In genomic region chr9:133370680-133371079, GRCh38 we compare ENCODE assay signal across 11 cellular contexts. TPM values are rescaled to one million over a fixed set of nuclear protein-coding genes. Genes with fewer than 3 reads are reported as not detected.
DNase-seq lines count a peak whose midpoint lies in the region; ATAC-seq and TF ChIP-seq lines count a peak whose summit lies in the region.
"Had no signal": no experiment of that assay in that cellular context is flagged by ENCODE, and none has a peak within 500 bp of the region (broad histone marks: within the 10 kb centered on the region; RNA-seq: fewer than 3 reads in every experiment).

No MANE protein-coding gene starts in this region.

- no peak for TF ChIP-seq CTCF in lower lobe of right lung (IDR thresholded peaks at IDR 0.05)
- TF ChIP-seq CTCF in stomach (IDR thresholded peaks at IDR 0.05) = no peak

- H3K4me1 ChIP-seq in lower lobe of right lung = peaks cover 75% of the 10 kb centered on the region
- H3K4me1 ChIP-seq in stomach = peaks cover 72 to 90% (median 87%) of the 10 kb centered on the region in 4 donors

- no peak for TF ChIP-seq EP300 in stomach (IDR thresholded peaks at IDR 0.05)

- peaks cover 70% of the 10 kb centered on the region for H3K36me3 ChIP-seq in lower lobe of right lung
- H3K36me3 ChIP-seq in stomach = peaks cover 40 to 57% (median 49%) of the 10 kb centered on the region in 4 donors
- H3K36me3 ChIP-seq: prostate gland had no signal

- H3K27me3 ChIP-seq in lower lobe of right lung (ENCODE audit: low read depth) (no peaks in the 10 kb centered on the region), stomach (no peaks in the 10 kb centered on the region)

- ATAC-seq in lower lobe of right lung (no peak), GM18868 (IDR thresholded peaks at IDR 0.05; ENCODE audit: unreplicated experiment) (no peak)
- ATAC-seq: esophagus mucosa had no signal

- DNase-seq in activated CD4-positive, alpha-beta T cell treated with anti-CD3 and anti-CD28 coated beads for 4 hours = peak; percentile 31 to 39
- no peak for DNase-seq in activated CD4-positive, alpha-beta T cell treated with anti-CD3 and anti-CD28 coated beads for 1 hour
- peak; percentile 45 for DNase-seq in activated effector memory CD4-positive, alpha-beta T cell treated with Interleukin-2 at 50 U/mL for 16 hours
- DNase-seq in lower lobe of right lung (no peak), stomach (no peak), T1000 (lab: John Stamatoyannopoulos, UW) (no peak), NCI-H1105 treated with DMSO at 0.1 percent for 48 hours (lab: John Stamatoyannopoulos, UW) (no peak)
- DNase-seq: aorta had no signal

- no peaks in the 10 kb centered on the region for H3K9me3 ChIP-seq in lower lobe of right lung
- H3K9me3 ChIP-seq in stomach = no peaks in the 10 kb centered on the region
- H3K9me3 ChIP-seq: prostate gland had no signal

- H3K4me3 ChIP-seq in lower lobe of right lung (peak overlapping the region; percentile 14), stomach (peak overlapping the region in 1 of 4 donors; percentile 7)
- H3K4me3 ChIP-seq: prostate gland had no signal

- intact Hi-C loops in lower lobe of right lung (cut with DNase I) = no loop called here
- intact Hi-C loops in stomach (cut with DNase I; ENCODE audit: low total_unique reads) = no loop called here

- peak overlapping the region; percentile 26 for H3K27ac ChIP-seq in lower lobe of right lung
- H3K27ac ChIP-seq in stomach = peak overlapping the region; percentile 43 to 73 (median 63)
- H3K27ac ChIP-seq: prostate gland had no signal

- TF ChIP-seq POLR2A in stomach (IDR thresholded peaks at IDR 0.05) = no peak

- 40 to 59% (median 56%) methylated on average over 7 to 9 of the region's 9 CpGs for WGBS in stomach, 5 donors

RNA-seq across cellular contexts. Expression of gene SURF4, which starts 5.2 kb away (rescaled TPM):
- 126 TPM for total RNA-seq in lower lobe of right lung
- 100 to 1,000 TPM; 123 to 200 (median 147) TPM for total RNA-seq in stomach
- 10 to 100 TPM; 26.4 to 57.0 (median 42.4) TPM for polyA plus RNA-seq in stomach

RNA-seq across cellular contexts. Expression of gene STKLD1, which starts 5.5 kb away (rescaled TPM):
- total RNA-seq in lower lobe of right lung = 1.6 TPM
- total RNA-seq in stomach = not detected
- polyA plus RNA-seq in stomach = 1 to 10 TPM; 1.3 to 2.6 (median 1.9) TPM

RNA-seq across cellular contexts. Expression of gene SURF2, which starts 14.3 kb away (rescaled TPM):
- total RNA-seq in lower lobe of right lung = 15.2 TPM
- total RNA-seq in stomach = 10 to 100 TPM in 2 of 5 donors, 1 to 10 TPM in 3; 1.8 to 75.3 (median 7.1) TPM
- polyA plus RNA-seq in stomach = 10 to 100 TPM; 45.4 to 54.4 (median 47.1) TPM

RNA-seq across cellular contexts. Expression of gene SURF1, which starts 14.4 kb away (rescaled TPM):
- total RNA-seq in lower lobe of right lung (49.4 TPM), stomach (10 to 100 TPM in 3 of 5 donors, 1 to 10 TPM in 2; 1.7 to 46.9 (median 22.6) TPM)
- 100 to 1,000 TPM in 1 of 3 donors, 10 to 100 TPM in 2; 92.5 to 118 (median 95.5) TPM for polyA plus RNA-seq in stomach

RNA-seq across cellular contexts. Expression of gene RPL7A, which starts 22.7 kb away (rescaled TPM):
- 1,397 TPM for total RNA-seq in lower lobe of right lung
- total RNA-seq in stomach = 1,000 to 10,000 TPM in 4 of 5 donors, 100 to 1,000 TPM in 1; 809 to 1,438 (median 1,206) TPM
- polyA plus RNA-seq in stomach = 1,000 to 10,000 TPM; 3,101 to 4,243 (median 3,368) TPM

Comparison
In these comparisons a context has a peak if more than half of its experiments do, and no peak if none do; other contexts are left out.
1. DNase-seq: peak in activated CD4-positive, alpha-beta T cell treated with anti-CD3 and anti-CD28 coated beads for 4 hours (2 of 2) and activated effector memory CD4-positive, alpha-beta T cell treated with Interleukin-2 at 50 U/mL for 16 hours (single experiment); none in activated CD4-positive, alpha-beta T cell treated with anti-CD3 and anti-CD28 coated beads for 1 hour (single experiment), lower lobe of right lung (single experiment), stomach (single experiment), T1000 (single experiment) and NCI-H1105 treated with DMSO at 0.1 percent for 48 hours (single experiment).